In genomic region chr10:132964707-132965410, GRCh38 we compare ENCODE assay signal across 1 cellular context.
TF ChIP-seq lines count a peak whose summit lies in the region.
"Not testable (repeated sequence)": the region's sequence is repeated elsewhere in the genome, so short reads cannot be mapped to it uniquely, and the experiment has no call there.

No MANE protein-coding gene starts in this region.

TF ChIP-seq in K562, 482 proteins besides CTCF, POLR2A, EP300 and RAD21:
- TF ChIP-seq ZBTB40 (IDR thresholded peaks at IDR 0.05) = 0 out of 2 replicates have a peak, but pooled peaks have one; percentile 53
- not testable (repeated sequence) for TF ChIP-seq ZBTB40 (CRISPR knock-in tag; IDR thresholded peaks at IDR 0.05)
